In the genomic region with DNA sequence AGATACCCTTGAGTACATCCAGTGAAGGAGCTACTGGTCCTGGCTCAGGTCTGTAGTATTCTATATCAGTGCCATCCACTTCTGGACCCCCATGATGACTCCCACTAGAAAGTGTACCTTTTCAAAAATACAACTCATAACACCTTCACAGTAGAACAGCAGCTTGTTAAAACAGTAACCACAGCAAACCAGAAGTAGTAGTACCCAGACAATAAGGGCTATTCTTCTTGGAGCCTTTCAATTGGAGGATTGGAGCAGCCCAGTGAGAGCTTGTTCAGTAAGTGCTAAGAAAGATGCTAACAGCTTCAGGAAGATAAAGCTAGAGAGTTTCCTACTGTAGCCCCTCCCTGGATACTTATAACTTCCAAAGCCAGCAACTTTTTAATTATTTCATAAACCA, we compare ENCODE assay signal across 7 cellular contexts.
"Had no signal": no experiment of that assay in that cellular context is flagged by ENCODE, and none has a peak within 500 bp of the region (broad histone marks: within the 10 kb centered on the region; RNA-seq: fewer than 3 reads in every experiment).

No MANE protein-coding gene starts in this region.

- DNase-seq: GM23248, GOT3, H7, HFFc6, KBM-7 had no signal

- ATAC-seq: HCT116, HepG2 had no signal
